Comparison of ENCODE assay signal across 20 cellular contexts in the genomic region with DNA sequence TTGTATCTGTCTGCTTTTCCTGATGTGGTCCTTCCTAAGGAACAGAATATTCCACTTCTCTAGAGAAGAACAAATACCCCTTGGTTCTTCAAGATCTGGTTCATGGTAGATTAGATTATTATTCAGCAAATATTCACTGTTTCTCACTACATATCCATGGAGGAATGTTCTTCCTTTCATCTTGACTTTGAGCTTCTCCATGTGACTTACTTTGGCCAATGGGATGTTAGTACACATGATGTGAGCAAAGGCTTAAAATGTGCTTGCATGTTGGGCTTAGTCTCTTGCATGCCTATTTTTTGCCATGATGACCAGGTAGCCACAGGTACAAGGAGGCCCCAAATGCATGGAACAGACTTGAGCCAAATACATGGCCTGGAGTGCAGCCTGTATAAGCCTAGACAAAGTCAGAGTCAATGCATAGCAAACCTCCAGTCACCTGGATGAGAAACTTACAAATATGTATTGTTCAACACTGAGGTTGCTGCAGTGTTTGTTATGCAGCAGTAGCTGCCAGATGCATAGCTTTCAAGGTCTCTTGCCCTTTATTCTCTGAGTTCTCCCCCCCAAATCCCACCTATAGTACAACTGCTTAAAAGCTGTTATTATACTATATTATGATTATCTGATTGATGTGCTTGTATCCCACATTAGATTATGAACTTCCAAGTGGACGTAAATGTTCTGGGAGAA. TPM values are rescaled to one million over a fixed set of nuclear protein-coding genes. Genes with fewer than 3 reads are reported as not detected.
DNase-seq lines count a peak whose midpoint lies in the region; ATAC-seq, FAIRE-seq and TF ChIP-seq lines count a peak whose summit lies in the region.
"Had no signal": no experiment of that assay in that cellular context is flagged by ENCODE, and none has a peak within 500 bp of the region (broad histone marks: within the 10 kb centered on the region; RNA-seq: fewer than 3 reads in every experiment).

No MANE protein-coding gene starts in this region.

- H3K4me2 ChIP-seq in HepG2 (ENCODE audit: low read depth, low read length) (no peak overlapping the region), IMR-90 (ENCODE audit: low read depth, low read length) (no peak overlapping the region), K562 (ENCODE audit: insufficient read depth, low read length) (no peak overlapping the region)
- H3K4me2 ChIP-seq: BLaER1 had no signal

- H3K4ac ChIP-seq in IMR-90 (ENCODE audit: low read depth, low read length) = no peak overlapping the region

- no peak overlapping the region for H2BK20ac ChIP-seq in IMR-90 (ENCODE audit: low read depth, low read length)

- no peak overlapping the region for H4K91ac ChIP-seq in IMR-90 (ENCODE audit: insufficient read depth, low read depth, low read length)

- dilution Hi-C loops in IMR-90 (cut with HindIII; ENCODE audit: low sequenced_read_pairs, unreplicated experiment) = no loop called here

- no peaks in the 10 kb centered on the region for H3K36me3 ChIP-seq in HepG2 (replicated peaks in 1 of 2; ENCODE audit: control insufficient read depth in 1 of 2, insufficient read depth in 2 of 2, low read length in 2 of 2)
- H3K36me3 ChIP-seq in right lobe of liver = no peaks in the 10 kb centered on the region
- H3K36me3 ChIP-seq in IMR-90 (ENCODE audit: control insufficient read depth, insufficient read depth, low read length) = no peaks in the 10 kb centered on the region
- no peaks in the 10 kb centered on the region for H3K36me3 ChIP-seq in K562 (ENCODE audit: control insufficient read depth, insufficient read depth, low read length)
- H3K36me3 ChIP-seq: BE2C, BLaER1 had no signal

- peaks cover 12 to 30% of the 10 kb centered on the region in 2 experiments; a peak in 3 of 5 replicates for H3K27me3 ChIP-seq in HepG2 (ENCODE audit: control insufficient read depth in 1 of 2, insufficient read depth in 2 of 2, low read length in 2 of 2)
- peaks cover 0 to 3% of the 10 kb centered on the region in 2 donors for H3K27me3 ChIP-seq in right lobe of liver
- peaks cover 11% of the 10 kb centered on the region for H3K27me3 ChIP-seq in IMR-90 (ENCODE audit: control insufficient read depth, insufficient read depth, low read length)
- H3K27me3 ChIP-seq in K562 (ENCODE audit: control insufficient read depth in 2 of 2, insufficient read depth in 2 of 2, low read length in 2 of 2) = no peaks in the 10 kb centered on the region
- H3K27me3 ChIP-seq: BE2C, BLaER1 had no signal

- H3K23ac ChIP-seq in IMR-90 (ENCODE audit: low read depth, low read length) = no peak overlapping the region

- H3K27ac ChIP-seq in HepG2 (ENCODE audit: extremely low read length, insufficient read depth, low read length) (no peak overlapping the region), right lobe of liver (no peak overlapping the region), IMR-90 (ENCODE audit: insufficient read depth, low read length) (no peak overlapping the region), K562 (ENCODE audit: extremely low read depth, low read depth, low read length) (no peak overlapping the region)
- H3K27ac ChIP-seq: 22Rv1, BLaER1 had no signal

- H3K9me1 ChIP-seq in IMR-90 (ENCODE audit: insufficient read depth, low read length) (no peaks in the 10 kb centered on the region), K562 (ENCODE audit: control insufficient read depth, insufficient read depth, low read length) (no peaks in the 10 kb centered on the region)

- H4K20me1 ChIP-seq in HepG2 (ENCODE audit: insufficient read depth, low read length) (no peaks in the 10 kb centered on the region), IMR-90 (ENCODE audit: insufficient read depth, low read length) (no peaks in the 10 kb centered on the region), K562 (replicated peaks; ENCODE audit: control insufficient read depth, insufficient read depth, low read length) (no peaks in the 10 kb centered on the region)
- H4K20me1 ChIP-seq: BLaER1 had no signal

- no peak overlapping the region for H2BK15ac ChIP-seq in IMR-90 (ENCODE audit: low read depth, low read length)

- H2BK5ac ChIP-seq in IMR-90 (ENCODE audit: low read depth, low read length, poor library complexity, severe bottlenecking) = no peak overlapping the region

- TF ChIP-seq EP300 in HepG2 (IDR thresholded peaks at IDR 0.05; ENCODE audit: low read depth in 2 of 2, low read length in 2 of 2) (no peak), HepG2 (CRISPR knock-in tag; IDR thresholded peaks at IDR 0.05; ENCODE audit: borderline replicate concordance) (no peak), K562 (IDR thresholded peaks at IDR 0.05; ENCODE audit: low read length) (no peak)

- H3K9me3 ChIP-seq in HepG2 (ENCODE audit: low read length) (no peaks in the 10 kb centered on the region), right lobe of liver (no peaks in the 10 kb centered on the region), IMR-90 (ENCODE audit: control insufficient read depth, insufficient read depth, low read length) (no peaks in the 10 kb centered on the region), K562 (replicated peaks; ENCODE audit: control insufficient read depth, insufficient read depth, low read depth, low read length) (peaks cover 4% of the 10 kb centered on the region)
- H3K9me3 ChIP-seq: BE2C, BLaER1 had no signal

- H4K5ac ChIP-seq in IMR-90 (ENCODE audit: low read depth, low read length) = no peak overlapping the region

- H3K18ac ChIP-seq in IMR-90 (ENCODE audit: low read depth, low read length) = no peak overlapping the region

- no peak for FAIRE-seq in HepG2 (lab: Jason Lieb, UNC)
- FAIRE-seq in K562 (lab: Jason Lieb, UNC) = no peak
- FAIRE-seq: G401.6, GM12891, GM19239 had no signal

- H3K79me2 ChIP-seq in HepG2 (ENCODE audit: insufficient read depth, low read length) (no peaks in the 10 kb centered on the region), K562 (ENCODE audit: control insufficient read depth, insufficient read depth, low read length) (no peaks in the 10 kb centered on the region)

- CTCF ChIA-PET in HepG2 (lab: Yijun Ruan, JAX; ENCODE audit: low intra/inter-chr PET ratio, low total read pairs) (no interaction called here), IMR-90 (lab: Yijun Ruan, JAX) (interaction anchor here (0.9 kb wide), 1 partner anchor 30 kb away, joined by 4 read pairs; no protein-coding TSS in a partner anchor), K562 (lab: Yijun Ruan, JAX; ENCODE audit: low intra/inter-chr PET ratio) (no interaction called here)

- intact Hi-C loops in HepG2 (cut with micrococcal nuclease; ENCODE audit: unreplicated experiment) (no loop called here), right lobe of liver (cut with DNase I) (no loop called here), IMR-90 (cut with micrococcal nuclease) (no loop called here), K562 (cut with micrococcal nuclease) (no loop called here)

- TF ChIP-seq RAD21 in HepG2 (CRISPR knock-in tag; IDR thresholded peaks at IDR 0.05) (no peak), IMR-90 (IDR thresholded peaks at IDR 0.05; ENCODE audit: low read length) (no peak), K562 (CRISPR knock-in tag; conservative IDR thresholded peaks at IDR 0.05 in 1 of 2, IDR thresholded peaks at IDR 0.05 in 1 of 2) (no peak)

- ATAC-seq in HepG2 (no peak), right lobe of liver (no peak), IMR-90 (ENCODE audit: low read depth) (no peak), K562 (no peak), HG03378 (IDR thresholded peaks at IDR 0.05; ENCODE audit: unreplicated experiment) (no peak), HG03432 (IDR thresholded peaks at IDR 0.05; ENCODE audit: unreplicated experiment) (no peak)

- no peaks in the 10 kb centered on the region for H3K4me1 ChIP-seq in HepG2 (ENCODE audit: insufficient read depth, low read length)
- H3K4me1 ChIP-seq in right lobe of liver = no peaks in the 10 kb centered on the region
- H3K4me1 ChIP-seq in IMR-90 (ENCODE audit: control insufficient read depth, insufficient read depth, low read length) = no peaks in the 10 kb centered on the region
- H3K4me1 ChIP-seq in K562 (replicated peaks in 1 of 2; ENCODE audit: control insufficient read depth in 2 of 2, insufficient read depth in 2 of 2, low read length in 2 of 2) = peaks cover 13 to 20% of the 10 kb centered on the region in 2 experiments

- no peak overlapping the region for H2AK5ac ChIP-seq in IMR-90 (ENCODE audit: low read depth, low read length)

- H2AFZ ChIP-seq in HepG2 (ENCODE audit: low read length) (no peak overlapping the region), IMR-90 (replicated peaks; ENCODE audit: low read length, poor library complexity) (no peak overlapping the region), K562 (ENCODE audit: low read depth, low read length) (no peak overlapping the region)

- H4K8ac ChIP-seq in IMR-90 (ENCODE audit: low read depth in 2 of 2, low read length in 2 of 2) = no peak overlapping the region

- H3K14ac ChIP-seq in IMR-90 (replicated peaks; ENCODE audit: low read depth, low read length) = no peak overlapping the region

- in situ Hi-C loops in HepG2 (cut with HindIII; ENCODE audit: extremely low pct_ligation_motif_present, low pct_unique_long_range_greater_than_20kb) = no loop called here
- in situ Hi-C loops in IMR-90 (cut with MboI; ENCODE audit: low sequenced_read_pairs) = no loop called here
- in situ Hi-C loops in K562 (cut with MboI) = no loop called here

- no peak overlapping the region for H3K9ac ChIP-seq in HepG2 (ENCODE audit: insufficient read depth, low read depth, low read length)
- no peak overlapping the region for H3K9ac ChIP-seq in IMR-90 (ENCODE audit: low read depth, low read length)
- H3K9ac ChIP-seq in K562 (ENCODE audit: insufficient read depth in 1 of 2, low read depth in 2 of 2, low read length in 2 of 2) = no peak overlapping the region
- H3K9ac ChIP-seq: BLaER1 had no signal

- BruUV-seq in HepG2 (replicated peaks; lab: Mats Ljungman, UMichigan) (no TSS peak), IMR-90 (replicated peaks; lab: Mats Ljungman, UMichigan) (no TSS peak), K562 (replicated peaks; lab: Mats Ljungman, UMichigan) (no TSS peak)

- H2BK120ac ChIP-seq in IMR-90 (ENCODE audit: low read depth, low read length) = no peak overlapping the region

- H2AK9ac ChIP-seq in IMR-90 (replicated peaks; ENCODE audit: low read depth, low read length, poor library complexity) = no peak overlapping the region

- POLR2A ChIA-PET in HepG2 (lab: Yijun Ruan, JAX) = no interaction called here
- POLR2A ChIA-PET in IMR-90 (lab: Charles Lee; ENCODE audit: unreplicated experiment) = no interaction called here
- POLR2A ChIA-PET in K562 (lab: Yijun Ruan, JAX) = no interaction called here

- no peaks in the 10 kb centered on the region for H3K79me1 ChIP-seq in IMR-90 (ENCODE audit: low read depth in 1 of 2, low read length in 2 of 2)

- 34% methylated on average over 1 of the region's 1 CpG for WGBS in HepG2 (ENCODE audit: low lambda C conversion rate)
- WGBS in right lobe of liver (ENCODE audit: insufficient coverage, low coverage, low lambda C conversion rate, missing lambda C conversion rate) = 91% methylated on average over 1 of the region's 1 CpG
- no CpG with 5 or more reads among the region's 1 CpG for WGBS in IMR-90 (ENCODE audit: extremely low coverage in 2 of 2, insufficient read length in 1 of 2), 2 experiments
- 100% methylated on average over 1 of the region's 1 CpG for whole genome bisulfite sequencing in K562 (ENCODE audit: insufficient coverage, low coverage, missing lambda C conversion rate)

- TF ChIP-seq POLR2A in HepG2 (IDR thresholded peaks at IDR 0.05; ENCODE audit: insufficient read depth in 1 of 2, low read depth in 2 of 2, low read length in 2 of 2) (no peak), right lobe of liver (IDR thresholded peaks at IDR 0.05) (no peak), IMR-90 (IDR thresholded peaks at IDR 0.05; ENCODE audit: low read depth, low read length) (no peak), K562 (conservative IDR thresholded peaks at IDR 0.05) (no peak)

- no peak for DNase-seq in HepG2 (ENCODE audit: low spot score)
- no peak for DNase-seq in right lobe of liver
- DNase-seq in IMR-90 = no peak
- DNase-seq in K562 (ENCODE audit: extremely low read depth in 1 of 4, low spot score in 3 of 4) = no peak
- DNase-seq: ACHN; BE2C; C1 segment of cervical spinal cord; CD4-positive, alpha-beta memory T cell; CD4-positive, CD25-positive, alpha-beta regulatory T cell; CD8-positive, alpha-beta memory T cell; COR-L47; DMS79 treated with DMSO at 0.1 percent for 48 hours; GF-D8 had no signal

- H3K4me3 ChIP-seq in HepG2 (replicated peaks in 1 of 3; ENCODE audit: insufficient read depth in 1 of 3, low read depth in 2 of 3, low read length in 3 of 3) = no peak overlapping the region
- no peak overlapping the region for H3K4me3 ChIP-seq in right lobe of liver
- H3K4me3 ChIP-seq in IMR-90 (ENCODE audit: insufficient read depth, low read depth, low read length) = no peak overlapping the region
- H3K4me3 ChIP-seq in K562 = no peak overlapping the region
- H3K4me3 ChIP-seq: BLaER1 had no signal

- TF ChIP-seq CTCF in HepG2 (CRISPR knock-in tag; IDR thresholded peaks at IDR 0.05) (no peak), right lobe of liver (IDR thresholded peaks at IDR 0.05) (no peak), IMR-90 (conservative IDR thresholded peaks at IDR 0.05; ENCODE audit: low read depth, low read length) (no peak), K562 (IDR thresholded peaks at IDR 0.05 in 2 of 3, conservative IDR thresholded peaks at IDR 0.05 in 1 of 3; ENCODE audit: insufficient read depth in 2 of 3, low read depth in 1 of 3, low read length in 3 of 3) (no peak)

- no peak overlapping the region for H3K56ac ChIP-seq in IMR-90 (ENCODE audit: extremely low read depth, insufficient read depth, low read length)

RNA-seq across cellular contexts. Expression of gene CHD6, which starts 50.0 kb away (rescaled TPM):
- total RNA-seq in HepG2 (2016; rRNA removed; fragmentation: Illumina TruSeq; extraction: Trizol) (33.9 and 52.0 TPM in 2 replicates), right lobe of liver (10 to 100 TPM in 5 of 6 experiments, 1 to 10 TPM in 1; 9.3 to 24.1 (median 16.6) TPM), IMR-90 (2012; rRNA removed) (26.7 and 31.7 TPM in 2 replicates), K562 (2014; rRNA removed) (12.8 and 13.3 TPM in 2 replicates), K562 (2014; rRNA removed; fragmentation: Illumina TruSeq; extraction: Trizol) (24.2 and 31.3 TPM in 2 replicates), K562 (2015; rRNA removed; fragmentation: Illumina TruSeq; extraction: Trizol) (18.9 and 21.6 TPM in 2 replicates), K562 (2021) (19.8 and 22.5 TPM in 2 replicates)
- total RNA-seq in HepG2 (2016; cell fraction: cytosol; rRNA removed; fragmentation: Illumina TruSeq; extraction: Trizol; ENCODE audit: low read depth) = 383 and 424 TPM in 2 replicates
- 30.5 and 56.1 TPM in 2 replicates for total RNA-seq in HepG2 (2016; cell fraction: insoluble cytoplasmic fraction; rRNA removed; fragmentation: Illumina TruSeq; extraction: Trizol)
- total RNA-seq in HepG2 (2016; cell fraction: membrane; rRNA removed; fragmentation: Illumina TruSeq; extraction: Trizol) = 103 and 120 TPM in 2 replicates
- total RNA-seq in HepG2 (2016; cell fraction: nucleus; rRNA removed; fragmentation: Illumina TruSeq; extraction: Trizol) = 105 and 132 TPM in 2 replicates
- polyA plus RNA-seq in HepG2 (2011; rRNA removed) (14.0 and 14.4 TPM in 2 replicates), IMR-90 (2012; rRNA removed) (7.9 and 8.8 TPM in 2 replicates), K562 (2011; rRNA removed) (15.0 and 16.4 TPM in 2 replicates), K562 (2014; fragmentation: Illumina TruSeq; extraction: Trizol) (10.8 and 11.4 TPM in 2 replicates), K562 (2014; fragmentation: Nextera tagmentation; extraction: Ambion mirVana) (10 to 100 TPM in 1 of 2 experiments, 1 to 10 TPM in 1; 3.9 to 10.9 TPM), K562 (2014; rRNA removed) (8.5 and 9.0 TPM in 2 replicates)
- 6.8 and 8.2 TPM in 2 replicates for polyA plus RNA-seq in HepG2 (2011; cell fraction: cytosol; rRNA removed)
- 66.8 and 70.6 TPM in 2 replicates for polyA plus RNA-seq in HepG2 (2011; cell fraction: nucleus; rRNA removed)
- 21.8 and 27.4 TPM in 2 replicates for polyA plus RNA-seq in HepG2 (2012)
- 0.45 and 0.47 TPM in 2 replicates for polyA plus RNA-seq in HepG2 (2016; cell fraction: cytosol; fragmentation: Illumina TruSeq; extraction: Trizol; ENCODE audit: low read depth)
- polyA plus RNA-seq in HepG2 (2016; cell fraction: insoluble cytoplasmic fraction; fragmentation: Illumina TruSeq; extraction: Trizol; ENCODE audit: low read depth) = 8.5 and 8.8 TPM in 2 replicates
- 0.95 and 1.2 TPM in 2 replicates for polyA plus RNA-seq in HepG2 (2016; cell fraction: membrane; fragmentation: Illumina TruSeq; extraction: Trizol; ENCODE audit: low read depth)
- polyA plus RNA-seq in HepG2 (2016; cell fraction: nucleus; fragmentation: Illumina TruSeq; extraction: Trizol; ENCODE audit: insufficient read depth, low read depth) = 53.6 and 57.4 TPM in 2 replicates
- 24.1 and 40.6 TPM in 2 replicates for polyA minus RNA-seq in HepG2 (2011; rRNA and poly(A)+ RNA removed; ENCODE audit: low replicate concordance)
- polyA minus RNA-seq in HepG2 (2011; cell fraction: cytosol; rRNA and poly(A)+ RNA removed) = 16.1 and 19.3 TPM in 2 replicates
- polyA minus RNA-seq in HepG2 (2011; cell fraction: nucleus; rRNA and poly(A)+ RNA removed) = 257 and 299 TPM in 2 replicates
- polyA plus RNA-seq in IMR-90 (2012; cell fraction: cytosol; rRNA removed) = 2.2 and 2.4 TPM in 2 replicates
- 17.0 and 37.4 TPM in 2 replicates for polyA plus RNA-seq in IMR-90 (2012; cell fraction: nucleus; rRNA removed; ENCODE audit: low replicate concordance)
- total RNA-seq in K562 (2011; cell fraction: chromatin; rRNA removed; ENCODE audit: low replicate concordance) = 59.5 and 192 TPM in 2 replicates
- total RNA-seq in K562 (2011; cell fraction: nucleolus; rRNA removed) = 37.7 and 41.8 TPM in 2 replicates
- total RNA-seq in K562 (2011; cell fraction: nucleoplasm; rRNA removed) = 62.7 and 85.0 TPM in 2 replicates
- polyA plus RNA-seq in K562 (2011; cell fraction: cytosol; rRNA removed) = 4.9 and 9.2 TPM in 2 replicates
- 81.7 and 82.2 TPM in 2 replicates for polyA plus RNA-seq in K562 (2011; cell fraction: nucleus; rRNA removed)
- 7.4 and 11.0 TPM in 2 replicates for polyA plus RNA-seq in K562 (2012)
- 61.9 and 104 TPM in 2 replicates for polyA minus RNA-seq in K562 (2011; rRNA and poly(A)+ RNA removed)
- 13.1 and 16.2 TPM in 2 replicates for polyA minus RNA-seq in K562 (2011; cell fraction: cytosol; rRNA and poly(A)+ RNA removed)
- 78.5 and 164 TPM in 2 replicates for polyA minus RNA-seq in K562 (2011; cell fraction: nucleus; rRNA and poly(A)+ RNA removed)

Comparison
In these comparisons a context has a peak if more than half of its experiments do, and no peak if none do; other contexts are left out.
1. Of the 241 proteins assayed by ChIP-seq in both HepG2 and K562: peak only in HepG2: none; only in K562: USF2; in both: none; in neither: 240.